8 cellular contexts compared by ENCODE assay signal in the genomic region with DNA sequence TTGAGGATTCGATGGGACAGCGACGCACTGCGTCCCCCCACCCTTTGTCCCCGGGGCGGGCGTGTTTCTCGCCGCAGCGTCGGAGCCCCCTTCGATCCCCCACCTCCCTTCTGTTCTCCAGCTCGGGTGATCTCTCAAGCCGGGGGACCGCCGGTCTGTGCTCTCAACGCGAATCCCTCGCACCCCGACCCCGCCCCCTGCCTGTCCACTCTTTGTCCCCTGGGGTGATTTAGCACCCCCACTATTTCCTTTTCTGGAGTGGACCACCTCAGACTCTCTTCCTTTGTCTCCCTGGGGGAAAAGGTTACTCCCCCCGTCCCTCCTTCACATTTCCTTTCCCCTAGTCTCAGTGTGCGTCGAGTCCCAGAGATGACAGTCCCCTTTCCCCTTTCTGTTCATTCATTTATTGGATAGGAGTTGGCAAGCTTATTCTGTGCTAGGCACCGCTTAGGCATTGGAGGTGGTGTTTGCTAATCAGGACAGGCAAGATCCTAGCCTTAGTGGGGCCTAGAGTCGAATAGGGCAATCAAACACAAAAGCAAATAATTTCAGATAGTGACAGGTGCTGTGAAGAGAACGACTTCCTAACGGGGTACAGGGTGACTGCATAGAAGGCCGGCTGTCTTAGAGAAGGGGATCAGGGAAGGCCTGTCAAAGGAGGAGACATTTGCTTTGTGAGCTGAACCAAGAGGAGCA. TPM values are rescaled to one million over a fixed set of nuclear protein-coding genes. Genes with fewer than 3 reads are reported as not detected.
A peak's percentile ranks its signal among the peaks of the same experiment; 100 is the strongest.
DNase-seq lines count a peak whose midpoint lies in the region; ATAC-seq and TF ChIP-seq lines count a peak whose summit lies in the region.

No MANE protein-coding gene starts in this region.

- H3K4me3 ChIP-seq in KMS-11 (IDR thresholded peaks at IDR 0.05; ENCODE audit: insufficient read depth, low read depth, low read length) (no peak overlapping the region), iPS-18a (ENCODE audit: low read length) (peak overlapping the region; percentile 89)

- H3K27me3 ChIP-seq in KMS-11 (ENCODE audit: insufficient read depth, low read depth) (no peaks in the 10 kb centered on the region), iPS-18a (ENCODE audit: control insufficient read depth, insufficient read depth, low read length) (no peaks in the 10 kb centered on the region)

- H3K9me3 ChIP-seq in ES-I3 (ENCODE audit: control insufficient read depth, insufficient read depth, low read length) (no peaks in the 10 kb centered on the region), iPS-18a (ENCODE audit: control insufficient read depth, low read depth, low read length) (no peaks in the 10 kb centered on the region)

- H2AFZ ChIP-seq in KMS-11 (ENCODE audit: low read depth), result peak overlapping the region; percentile 93; the same call in 1 of the 2 replicates

- H3K4me1 ChIP-seq in ES-I3 (ENCODE audit: insufficient read depth, low read length) (peaks cover 23% of the 10 kb centered on the region), KMS-11 (ENCODE audit: low read depth, poor library complexity, severe bottlenecking) (peaks cover 30% of the 10 kb centered on the region), iPS-18a (ENCODE audit: control insufficient read depth, low read depth, low read length) (peaks cover 7% of the 10 kb centered on the region)

- H3K9me3 Mint-ChIP-seq in activated naive CD8-positive, alpha-beta T cell treated with anti-CD3 and anti-CD28 coated beads, Interleukin-2, amount 10 ng/mL, durations not matched to agents 7 days and 5 days, result no peaks in the 10 kb centered on the region

- no peaks in the 10 kb centered on the region for H3K27me3 Mint-ChIP-seq in activated naive CD8-positive, alpha-beta T cell treated with anti-CD3 and anti-CD28 coated beads, Interleukin-2, amount 10 ng/mL, durations not matched to agents 7 days and 5 days

- H3K27ac ChIP-seq in KMS-11 (no peak overlapping the region), iPS-18a (ENCODE audit: low read length) (peak overlapping the region; percentile 28)

- ATAC-seq in activated naive CD8-positive, alpha-beta T cell treated with anti-CD3 and anti-CD28 coated beads, Interleukin-2, amount 10 ng/mL, durations not matched to agents 7 days and 5 days (ENCODE audit: low read depth), result peak; percentile 1
- no peak for ATAC-seq in HG03175 (IDR thresholded peaks at IDR 0.05; ENCODE audit: unreplicated experiment)
- no peak for ATAC-seq in GM19395 (IDR thresholded peaks at IDR 0.05; ENCODE audit: unreplicated experiment)

- H4K20me1 ChIP-seq in KMS-11 (ENCODE audit: insufficient read depth), result peaks cover 15% of the 10 kb centered on the region; the same call in 1 of the 2 replicates

- H3K79me2 ChIP-seq in KMS-11 (ENCODE audit: insufficient read depth, low read depth), result peaks cover 46% of the 10 kb centered on the region

- peak overlapping the region; percentile 97 for H3K4me2 ChIP-seq in KMS-11

- DNase-seq in activated naive CD8-positive, alpha-beta T cell treated with anti-CD3 and anti-CD28 coated beads, Interleukin-2, amount 10 ng/mL, durations not matched to agents 7 days and 5 days, result peak; percentile 51
- peak; percentile 16 for DNase-seq in stimulated activated CD4-positive, alpha-beta T cell treated with anti-CD3 and anti-CD28 coated beads, Interleukin-4, amount 100 ng/mL, for 1 hour
- no peak for DNase-seq in foreskin melanocyte

- peaks cover 49% of the 10 kb centered on the region for H3K4me1 Mint-ChIP-seq in activated naive CD8-positive, alpha-beta T cell treated with anti-CD3 and anti-CD28 coated beads, Interleukin-2, amount 10 ng/mL, durations not matched to agents 7 days and 5 days

- POLR2A ChIA-PET in activated naive CD8-positive, alpha-beta T cell treated with anti-CD3 and anti-CD28 coated beads, Interleukin-2, amount 10 ng/mL, durations not matched to agents 7 days and 5 days (lab: Charles Lee), result interaction anchor here (0.6 to 2.8 kb wide), 17 partner anchors 9 to 357 kb away, joined by 3 to 26 read pairs (median 4); a partner anchor contains a TSS

- peaks cover 22% of the 10 kb centered on the region for H3K36me3 Mint-ChIP-seq in activated naive CD8-positive, alpha-beta T cell treated with anti-CD3 and anti-CD28 coated beads, Interleukin-2, amount 10 ng/mL, durations not matched to agents 7 days and 5 days

- H3K4me3 Mint-ChIP-seq in activated naive CD8-positive, alpha-beta T cell treated with anti-CD3 and anti-CD28 coated beads, Interleukin-2, amount 10 ng/mL, durations not matched to agents 7 days and 5 days, result peak overlapping the region; percentile 92

- H3K9ac ChIP-seq in ES-I3 (ENCODE audit: low read depth, low read length), result peak overlapping the region; percentile 85
- peak overlapping the region; percentile 76 for H3K9ac ChIP-seq in KMS-11
- H3K9ac ChIP-seq in iPS-18a (ENCODE audit: low read length), result peak overlapping the region; percentile 84

- H3K36me3 ChIP-seq in ES-I3 (ENCODE audit: insufficient read depth, low read length) (no peaks in the 10 kb centered on the region), KMS-11 (ENCODE audit: insufficient read depth) (no peaks in the 10 kb centered on the region), iPS-18a (ENCODE audit: control insufficient read depth, low read depth, low read length) (no peaks in the 10 kb centered on the region)

- TF ChIP-seq CTCF in KMS-11 (conservative IDR thresholded peaks at IDR 0.05; ENCODE audit: low read depth, low read length), result no peak

- peak overlapping the region; percentile 88 for H3K27ac Mint-ChIP-seq in activated naive CD8-positive, alpha-beta T cell treated with anti-CD3 and anti-CD28 coated beads, Interleukin-2, amount 10 ng/mL, durations not matched to agents 7 days and 5 days

RNA-seq across cellular contexts. Expression of a gene that starts 0.7 kb away (rescaled TPM):
- total RNA-seq in activated naive CD8-positive, alpha-beta T cell treated with anti-CD3 and anti-CD28 coated beads, Interleukin-2, amount 10 ng/mL, durations not matched to agents 7 days and 5 days, result 10 to 100 TPM; 65.9 to 67.3 TPM
